9 cellular contexts compared by ENCODE assay signal in the genomic region with DNA sequence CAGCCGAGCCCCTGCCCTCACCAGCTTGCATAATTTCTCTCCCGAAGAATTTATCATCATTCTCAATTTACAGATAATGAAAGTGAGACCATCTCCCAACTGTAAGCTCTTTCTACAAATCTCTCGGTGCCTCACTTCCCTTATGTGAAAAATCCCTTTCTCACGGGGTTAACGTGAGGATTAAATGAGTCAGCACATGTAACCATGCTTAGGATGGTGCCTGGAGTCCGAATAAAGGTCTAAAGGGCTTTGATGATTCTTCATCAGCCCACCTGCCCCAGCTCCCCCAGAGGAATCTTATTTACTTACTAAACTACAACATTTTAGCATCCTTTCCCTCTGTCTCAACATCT. TPM values are rescaled to one million over a fixed set of nuclear protein-coding genes. Genes with fewer than 3 reads are reported as not detected.
A peak's percentile ranks its signal among the peaks of the same experiment; 100 is the strongest.
DNase-seq lines count a peak whose midpoint lies in the region; ATAC-seq and TF ChIP-seq lines count a peak whose summit lies in the region.
"Had no signal": no experiment of that assay in that cellular context is flagged by ENCODE, and none has a peak within 500 bp of the region (broad histone marks: within the 10 kb centered on the region; RNA-seq: fewer than 3 reads in every experiment).

No MANE protein-coding gene starts in this region.

- H3K4me3 ChIP-seq in CD4-positive, CD25-positive, alpha-beta regulatory T cell (ENCODE audit: low read depth, low read length) = no peak overlapping the region

- no peaks in the 10 kb centered on the region for H3K9me3 ChIP-seq in CD4-positive, CD25-positive, alpha-beta regulatory T cell (ENCODE audit: control insufficient read depth in 2 of 2, low read length in 2 of 2)

- no peaks in the 10 kb centered on the region for H3K27me3 Mint-ChIP-seq in CD4-positive, CD25-positive, alpha-beta regulatory T cell
- H3K27me3 Mint-ChIP-seq in activated naive CD8-positive, alpha-beta T cell = no peaks in the 10 kb centered on the region

- no peak for TF ChIP-seq CTCF in GM13977 (IDR thresholded peaks at IDR 0.05; ENCODE audit: extremely low read depth, insufficient read depth, missing control alignments)

- peaks cover 36% of the 10 kb centered on the region for H3K36me3 Mint-ChIP-seq in CD4-positive, CD25-positive, alpha-beta regulatory T cell
- H3K36me3 Mint-ChIP-seq in activated naive CD8-positive, alpha-beta T cell = peaks cover 10% of the 10 kb centered on the region

- no peaks in the 10 kb centered on the region for H3K9me3 Mint-ChIP-seq in CD4-positive, CD25-positive, alpha-beta regulatory T cell
- H3K9me3 Mint-ChIP-seq in activated naive CD8-positive, alpha-beta T cell (ENCODE audit: low read depth) = no peaks in the 10 kb centered on the region
- H3K9me3 Mint-ChIP-seq: HFFc6 had no signal

- no peak for DNase-seq in CD4-positive, CD25-positive, alpha-beta regulatory T cell
- peak; percentile 74 for DNase-seq in GM13977 (ENCODE audit: low spot score)
- no peak for DNase-seq in SW480 (ENCODE audit: low spot score)
- DNase-seq in head of caudate nucleus = no peak
- DNase-seq: HFFc6 had no signal

- intact Hi-C loops in head of caudate nucleus (cut with DNase I) = no loop called here

- in situ Hi-C loops in GM13977 (cut with MboI; ENCODE audit: low pct_unique_long_range_greater_than_20kb, low sequenced_read_pairs, unreplicated experiment) = no loop called here

- H3K4me3 Mint-ChIP-seq in CD4-positive, CD25-positive, alpha-beta regulatory T cell = peak overlapping the region in 1 of 4 donors; percentile 11
- H3K4me3 Mint-ChIP-seq in activated naive CD8-positive, alpha-beta T cell = no peak overlapping the region
- H3K4me3 Mint-ChIP-seq: HFFc6 had no signal

- H3K27ac Mint-ChIP-seq in CD4-positive, CD25-positive, alpha-beta regulatory T cell = peak overlapping the region in 2 of 3 donors; percentile 71 to 75
- peak overlapping the region; percentile 7 for H3K27ac Mint-ChIP-seq in activated naive CD8-positive, alpha-beta T cell
- H3K27ac Mint-ChIP-seq: HFFc6 had no signal

- H3K36me3 ChIP-seq in CD4-positive, CD25-positive, alpha-beta regulatory T cell (ENCODE audit: control insufficient read depth, insufficient read depth, low read length) = peaks cover 85% of the 10 kb centered on the region

- peaks cover 11 to 36% (median 26%) of the 10 kb centered on the region in 4 donors for H3K4me1 Mint-ChIP-seq in CD4-positive, CD25-positive, alpha-beta regulatory T cell
- H3K4me1 Mint-ChIP-seq in activated naive CD8-positive, alpha-beta T cell (ENCODE audit: low read depth) = peaks cover 35% of the 10 kb centered on the region

- H3K27ac ChIP-seq in CD4-positive, CD25-positive, alpha-beta regulatory T cell (ENCODE audit: insufficient read depth, low read length, poor library complexity, severe bottlenecking) = no peak overlapping the region

- no peaks in the 10 kb centered on the region for H3K27me3 ChIP-seq in CD4-positive, CD25-positive, alpha-beta regulatory T cell (ENCODE audit: control insufficient read depth, insufficient read depth, low read length)

- peaks cover 25% of the 10 kb centered on the region for H3K4me1 ChIP-seq in CD4-positive, CD25-positive, alpha-beta regulatory T cell (ENCODE audit: control insufficient read depth, insufficient read depth, low read length, poor library complexity, severe bottlenecking)

- ATAC-seq in CD4-positive, CD25-positive, alpha-beta regulatory T cell (ENCODE audit: low read depth in 2 of 2) = no peak
- ATAC-seq in HG03175 (IDR thresholded peaks at IDR 0.05; ENCODE audit: unreplicated experiment) (peak; percentile 56), GM19455 (IDR thresholded peaks at IDR 0.05; ENCODE audit: unreplicated experiment) (no peak), HG02884 (IDR thresholded peaks at IDR 0.05; ENCODE audit: unreplicated experiment) (no peak)

RNA-seq across cellular contexts. Expression of gene PIK3R6, which starts 24.8 kb away (rescaled TPM):
- total RNA-seq in CD4-positive, CD25-positive, alpha-beta regulatory T cell = 1.1 TPM
- polyA plus RNA-seq in CD4-positive, CD25-positive, alpha-beta regulatory T cell = not detected
- total RNA-seq: HFFc6 had no signal
